In the genomic region with DNA sequence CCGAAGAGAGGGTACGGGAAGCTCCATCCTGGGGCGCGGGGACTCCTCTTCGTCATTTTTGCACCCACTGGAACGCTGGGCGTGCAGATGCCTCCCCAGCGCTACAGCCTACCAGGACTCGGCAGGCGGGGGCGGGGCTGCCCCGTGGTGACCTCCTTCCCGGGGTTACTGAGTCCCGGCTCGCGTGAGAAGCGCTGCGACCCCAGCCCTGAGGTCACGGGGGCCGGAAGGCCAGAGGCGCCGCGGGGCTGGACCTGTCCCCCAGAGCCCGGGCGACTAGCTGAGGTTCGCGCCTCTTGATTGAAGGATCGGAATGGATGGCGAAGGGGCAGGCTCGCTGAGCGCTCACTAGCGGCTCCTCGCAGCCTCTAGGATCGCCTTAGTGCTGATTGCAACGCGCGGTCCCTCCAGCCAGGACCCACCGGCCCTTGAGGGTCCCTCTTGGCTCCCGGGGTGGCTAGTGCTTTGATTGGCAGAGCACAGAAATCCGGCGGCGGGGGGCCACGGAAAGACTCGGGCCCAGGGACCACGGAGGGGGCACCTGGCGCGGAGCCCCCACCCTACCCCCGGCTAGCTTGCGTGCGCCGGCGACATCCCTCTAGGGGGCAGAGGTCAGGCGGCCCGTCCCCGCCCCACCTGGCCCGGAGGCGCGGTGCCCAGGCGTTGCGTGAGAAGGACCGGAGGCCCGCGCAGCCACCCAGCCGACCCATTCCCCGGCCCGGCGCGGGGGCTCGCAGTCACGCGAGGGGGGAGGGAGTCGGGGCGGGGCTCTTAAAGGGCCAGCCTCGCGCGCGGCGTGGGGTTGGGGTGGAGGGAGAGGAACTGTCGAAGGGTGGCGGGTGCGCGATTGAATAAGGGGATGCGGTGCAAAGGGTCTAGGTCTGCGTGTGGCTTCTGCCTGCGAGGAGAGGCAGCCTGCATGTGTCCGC, we compare ENCODE assay signal across 8 cellular contexts.
DNase-seq lines count a peak whose midpoint lies in the region; ATAC-seq lines count a peak whose summit lies in the region.

No MANE protein-coding gene starts in this region.

- peak overlapping the region; percentile 48 to 76 (median 63) for H3K4me3 ChIP-seq in BLaER1 treated with 17β-estradiol and CSF1 and Interleukin-3, amounts not matched to agents 10 nM and 100 nM
- peak overlapping the region; percentile 65 for H3K4me3 ChIP-seq in adipocyte (ENCODE audit: low read length)
- H3K4me3 ChIP-seq in iPS-18c (ENCODE audit: insufficient read depth, low read depth, low read length): peak overlapping the region; percentile 70

- H3K4me1 ChIP-seq in BLaER1 treated with 17β-estradiol and CSF1 and Interleukin-3, amounts not matched to agents 10 nM and 100 nM: peaks cover 0 to 19% (median 14%) of the 10 kb centered on the region in 10 experiments; a peak in 17 of 20 replicates
- H3K4me1 ChIP-seq in adipocyte (ENCODE audit: control insufficient read depth, insufficient read depth, low read length): peaks cover 6% of the 10 kb centered on the region

- peak; percentile 48 to 62 for DNase-seq in SW 1271 (lab: John Stamatoyannopoulos, UW)
- DNase-seq in adipocyte (ENCODE audit: low read depth): peak; percentile 65
- peak; percentile 11 to 54 for DNase-seq in stimulated activated CD4-positive, alpha-beta T cell treated with anti-CD3 and anti-CD28 coated beads, Interleukin-12 subunit alpha, Interleukin-12 subunit beta, amount 100 ng/mL, for 24 hours (ENCODE audit: low read depth in 2 of 2)
- DNase-seq in NCI-H187 treated with DMSO at 0.1 percent for 48 hours (lab: John Stamatoyannopoulos, UW): no peak

- peaks cover 0 to 12% (median 0%) of the 10 kb centered on the region in 11 experiments; a peak in 6 of 22 replicates for H3K9me3 ChIP-seq in BLaER1 treated with 17β-estradiol and CSF1 and Interleukin-3, amounts not matched to agents 10 nM and 100 nM (replicated peaks in 1 of 11)
- H3K9me3 ChIP-seq in adipocyte (ENCODE audit: control insufficient read depth, low read length) (no peaks in the 10 kb centered on the region), iPS-18c (ENCODE audit: control insufficient read depth, insufficient read depth, low read length) (peaks cover 3% of the 10 kb centered on the region)

- peak overlapping the region; percentile 94 to 99 (median 98) for H3K4me2 ChIP-seq in BLaER1 treated with 17β-estradiol and CSF1 and Interleukin-3, amounts not matched to agents 10 nM and 100 nM

- H3K27me3 ChIP-seq in BLaER1 treated with 17β-estradiol and CSF1 and Interleukin-3, amounts not matched to agents 10 nM and 100 nM: peaks cover 35 to 48% (median 42%) of the 10 kb centered on the region in 11 experiments
- H3K27me3 ChIP-seq in adipocyte (replicated peaks; ENCODE audit: control insufficient read depth, insufficient read depth, low read length): peaks cover 48% of the 10 kb centered on the region

- H3K36me3 ChIP-seq in BLaER1 treated with 17β-estradiol and CSF1 and Interleukin-3, amounts not matched to agents 10 nM and 100 nM: no peaks in the 10 kb centered on the region
- no peaks in the 10 kb centered on the region for H3K36me3 ChIP-seq in adipocyte (ENCODE audit: control insufficient read depth, insufficient read depth, low read length, severe bottlenecking)

- H3K9ac ChIP-seq in BLaER1 treated with 17β-estradiol and CSF1 and Interleukin-3, amounts not matched to agents 10 nM and 100 nM: peak overlapping the region; percentile 37 to 69 (median 56); a peak in 21 of 22 replicates
- no peak overlapping the region for H3K9ac ChIP-seq in adipocyte (ENCODE audit: low read length)

- ATAC-seq in GM21381 (IDR thresholded peaks at IDR 0.05; ENCODE audit: unreplicated experiment): peak; percentile 53
- ATAC-seq in HG02981 (IDR thresholded peaks at IDR 0.05; ENCODE audit: unreplicated experiment): no peak

- H3K27ac ChIP-seq in BLaER1 treated with 17β-estradiol and CSF1 and Interleukin-3, amounts not matched to agents 10 nM and 100 nM: peak overlapping the region in 2 of 11 experiments; percentile 7 to 41; a peak in 2 of 22 replicates

- no peaks in the 10 kb centered on the region; a peak in 1 of 22 replicates for H4K20me1 ChIP-seq in BLaER1 treated with 17β-estradiol and CSF1 and Interleukin-3, amounts not matched to agents 10 nM and 100 nM
